Comparison of ENCODE assay signal across 20 cellular contexts in the genomic region with DNA sequence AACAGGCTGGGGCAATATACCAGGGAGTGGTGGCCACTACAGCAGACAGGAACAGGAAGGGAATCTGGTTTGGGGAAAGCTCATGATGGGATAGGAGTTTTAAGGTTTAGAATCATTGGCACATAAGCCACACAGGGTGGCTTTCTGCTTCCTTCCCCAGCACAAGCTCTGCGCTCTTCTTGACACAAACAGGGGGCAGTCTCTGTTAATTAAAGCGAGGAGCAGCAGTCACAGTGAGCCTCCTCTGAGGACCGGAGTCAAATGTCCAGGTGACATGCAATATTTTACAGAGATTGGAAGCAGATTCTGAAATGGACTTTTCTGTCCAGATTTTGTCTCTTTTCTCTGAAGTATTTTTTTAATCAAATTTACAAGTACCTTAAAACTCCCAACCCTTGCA. TPM values are rescaled to one million over a fixed set of nuclear protein-coding genes. Genes with fewer than 3 reads are reported as not detected.
DNase-seq lines count a peak whose midpoint lies in the region; TF ChIP-seq lines count a peak whose summit lies in the region.
"Had no signal": no experiment of that assay in that cellular context is flagged by ENCODE, and none has a peak within 500 bp of the region (broad histone marks: within the 10 kb centered on the region; RNA-seq: fewer than 3 reads in every experiment).

No MANE protein-coding gene starts in this region.

- H3K4me1 Mint-ChIP-seq in CD8-positive, alpha-beta memory T cell, result peaks cover 0 to under 1% (median 0%) of the 10 kb centered on the region in 3 donors
- H3K4me1 Mint-ChIP-seq: activated naive CD4-positive, alpha-beta T cell treated with anti-CD3 and anti-CD28 coated beads, Interleukin-2, amount 50 U/mL, for 24 hours had no signal

- H3K9me3 Mint-ChIP-seq in CD8-positive, alpha-beta memory T cell, result peaks cover 0 to 2% (median 0%) of the 10 kb centered on the region in 5 donors
- H3K9me3 Mint-ChIP-seq: activated CD4-positive, alpha-beta memory T cell treated with anti-CD3 and anti-CD28 coated beads, Interleukin-2, amount 10 ng/mL, durations not matched to agents 7 days and 5 days; activated naive CD4-positive, alpha-beta T cell treated with anti-CD3 and anti-CD28 coated beads, Interleukin-2, amount 50 U/mL, for 24 hours; activated T-cell treated with anti-CD3 and anti-CD28 coated beads, Interleukin-2, amount 50 U/mL, for 24 hours had no signal

- no peak overlapping the region for H3K27ac ChIP-seq in brain microvascular endothelial cell
- no peak overlapping the region for H3K27ac ChIP-seq in effector memory CD4-positive, alpha-beta T cell (ENCODE audit: insufficient read depth, low read length, poor library complexity, severe bottlenecking)
- H3K27ac ChIP-seq in CD8-positive, alpha-beta memory T cell (ENCODE audit: low read depth, low read length), result no peak overlapping the region
- H3K27ac ChIP-seq: colonic mucosa, uterus had no signal

- TF ChIP-seq CTCF in brain microvascular endothelial cell (IDR thresholded peaks at IDR 0.05; ENCODE audit: low read depth, low read length, missing control alignments), result peak; percentile 15
- TF ChIP-seq CTCF in GM10248 (IDR thresholded peaks at IDR 0.05; ENCODE audit: control extremely low read depth, extremely low read depth, low read depth, missing control alignments), result no peak

- peaks cover 3% of the 10 kb centered on the region for H3K4me1 ChIP-seq in effector memory CD4-positive, alpha-beta T cell (ENCODE audit: control insufficient read depth, insufficient read depth, low read length, poor library complexity, severe bottlenecking)
- no peaks in the 10 kb centered on the region for H3K4me1 ChIP-seq in CD8-positive, alpha-beta memory T cell (ENCODE audit: insufficient read depth, low read length)
- H3K4me1 ChIP-seq: colonic mucosa, HAP-1 had no signal

- H3K4me3 ChIP-seq in brain microvascular endothelial cell (ENCODE audit: low read depth, low read length), result no peak overlapping the region
- no peak overlapping the region for H3K4me3 ChIP-seq in effector memory CD4-positive, alpha-beta T cell (ENCODE audit: insufficient read depth, low read depth, low read length, poor library complexity, severe bottlenecking)
- H3K4me3 ChIP-seq in CD8-positive, alpha-beta memory T cell (ENCODE audit: low read length), result no peak overlapping the region
- H3K4me3 ChIP-seq: colonic mucosa, HAP-1, K562, uterus had no signal

- peaks cover 21 to 39% of the 10 kb centered on the region in 2 donors for H3K27me3 Mint-ChIP-seq in CD8-positive, alpha-beta memory T cell

- peaks cover 40% of the 10 kb centered on the region for H3K27me3 ChIP-seq in brain microvascular endothelial cell (replicated peaks)
- H3K27me3 ChIP-seq in effector memory CD4-positive, alpha-beta T cell (replicated peaks; ENCODE audit: control insufficient read depth, insufficient read depth, low read length, poor library complexity, severe bottlenecking), result peaks cover 8% of the 10 kb centered on the region
- H3K27me3 ChIP-seq in CD8-positive, alpha-beta memory T cell (ENCODE audit: insufficient read depth, low read length, poor library complexity, severe bottlenecking), result no peaks in the 10 kb centered on the region

- H3K27ac Mint-ChIP-seq in CD8-positive, alpha-beta memory T cell, result no peak overlapping the region
- H3K27ac Mint-ChIP-seq: activated CD4-positive, alpha-beta memory T cell treated with anti-CD3 and anti-CD28 coated beads, Interleukin-2, amount 10 ng/mL, durations not matched to agents 7 days and 5 days; activated naive CD4-positive, alpha-beta T cell treated with anti-CD3 and anti-CD28 coated beads, Interleukin-2, amount 50 U/mL, for 24 hours; activated T-cell treated with anti-CD3 and anti-CD28 coated beads, Interleukin-2, amount 50 U/mL, for 24 hours had no signal

- in situ Hi-C loops in brain microvascular endothelial cell (cut with HindIII; ENCODE audit: low pct_ligation_motif_present, low sequenced_read_pairs), result no loop called here

- H3K36me3 ChIP-seq in brain microvascular endothelial cell (replicated peaks), result no peaks in the 10 kb centered on the region
- H3K36me3 ChIP-seq in effector memory CD4-positive, alpha-beta T cell (ENCODE audit: control insufficient read depth, insufficient read depth, low read length), result no peaks in the 10 kb centered on the region
- no peaks in the 10 kb centered on the region for H3K36me3 ChIP-seq in CD8-positive, alpha-beta memory T cell (ENCODE audit: insufficient read depth, low read length)
- H3K36me3 ChIP-seq: colonic mucosa, HAP-1, uterus had no signal

- H3K4me3 Mint-ChIP-seq in CD8-positive, alpha-beta memory T cell, result no peak overlapping the region
- H3K4me3 Mint-ChIP-seq: activated CD4-positive, alpha-beta memory T cell treated with anti-CD3 and anti-CD28 coated beads, Interleukin-2, amount 10 ng/mL, durations not matched to agents 7 days and 5 days; activated naive CD4-positive, alpha-beta T cell treated with anti-CD3 and anti-CD28 coated beads, Interleukin-2, amount 50 U/mL, for 24 hours; activated T-cell treated with anti-CD3 and anti-CD28 coated beads, Interleukin-2, amount 50 U/mL, for 24 hours had no signal

- DNase-seq in SIG-M5 treated with dmso at 0.1 percent for 504 hours (lab: John Stamatoyannopoulos, UW; ENCODE audit: unreplicated experiment), result peak; percentile 10
- DNase-seq in SIG-M5 (lab: John Stamatoyannopoulos, UW), result no peak
- peak; percentile 32 for DNase-seq in NCI-H526 treated with DMSO at 0.1 percent for 48 hours (lab: John Stamatoyannopoulos, UW)
- no peak for DNase-seq in brain microvascular endothelial cell
- no peak for DNase-seq in effector memory CD4-positive, alpha-beta T cell
- DNase-seq in CD8-positive, alpha-beta memory T cell, result no peak
- no peak for DNase-seq in GM10248 (ENCODE audit: extremely low spot score)
- no peak for DNase-seq in stimulated activated CD4-positive, alpha-beta T cell treated with anti-CD3 and anti-CD28 coated beads, Interleukin-12 subunit alpha, Interleukin-12 subunit beta, amount 100 ng/mL, for 4 hours
- DNase-seq: activated CD4-positive, alpha-beta memory T cell treated with anti-CD3 and anti-CD28 coated beads, Interleukin-2, amount 10 ng/mL, durations not matched to agents 7 days and 5 days; activated T-cell treated with anti-CD3 and anti-CD28 coated beads, Interleukin-2, amount 50 U/mL, for 24 hours; colonic mucosa; left colon; NCI-H2227 treated with DMSO at 0.1 percent for 48 hours; stimulated activated CD4-positive, alpha-beta T cell treated with anti-CD3 and anti-CD28 coated beads, Interleukin-1b, Interleukin-23, amount 100 ng/mL, for 48 hours; uterus had no signal

- no peaks in the 10 kb centered on the region for H3K36me3 Mint-ChIP-seq in CD8-positive, alpha-beta memory T cell
- H3K36me3 Mint-ChIP-seq: activated naive CD4-positive, alpha-beta T cell treated with anti-CD3 and anti-CD28 coated beads, Interleukin-2, amount 50 U/mL, for 24 hours had no signal

- POLR2A ChIA-PET in CD8-positive, alpha-beta memory T cell (lab: Charles Lee), result no interaction called here
- POLR2A ChIA-PET in GM10248 (lab: Yijun Ruan, JAX), result no interaction called here

- CTCF ChIA-PET in CD8-positive, alpha-beta memory T cell (lab: Charles Lee), result no interaction called here
- CTCF ChIA-PET in GM10248 (lab: Yijun Ruan, JAX), result interaction anchor here (1.0 to 3.5 kb wide), 5 partner anchors 444 to 1021 kb away, joined by 3 to 15 read pairs (median 4); partner anchors contain the start of gene ERCC4

- no peaks in the 10 kb centered on the region for H3K9me3 ChIP-seq in effector memory CD4-positive, alpha-beta T cell (ENCODE audit: control insufficient read depth, low read length)
- no peaks in the 10 kb centered on the region for H3K9me3 ChIP-seq in CD8-positive, alpha-beta memory T cell (ENCODE audit: low read length)
- H3K9me3 ChIP-seq: colonic mucosa, HAP-1, uterus had no signal

RNA-seq across cellular contexts. Expression of gene SHISA9, which starts 2.8 kb away (rescaled TPM):
- total RNA-seq in CD8-positive, alpha-beta memory T cell, result under 1 TPM; 0.04 to 0.35 TPM
- not detected for polyA plus RNA-seq in CD8-positive, alpha-beta memory T cell
- total RNA-seq: fibroblast of villous mesenchyme, mononuclear cell had no signal

Comparison
In these comparisons a context has a peak if more than half of its experiments do, and no peak if none do; other contexts are left out.
1. DNase-seq: peak in SIG-M5 treated with dmso at 0.1 percent for 504 hours (single experiment) and NCI-H526 treated with DMSO at 0.1 percent for 48 hours (single experiment); none in SIG-M5 (single experiment), brain microvascular endothelial cell (single experiment), effector memory CD4-positive, alpha-beta T cell (0 of 3), CD8-positive, alpha-beta memory T cell (0 of 5), GM10248 (single experiment) and stimulated activated CD4-positive, alpha-beta T cell treated with anti-CD3 and anti-CD28 coated beads, Interleukin-12 subunit alpha, Interleukin-12 subunit beta, amount 100 ng/mL, for 4 hours (single experiment).